In the genomic region with DNA sequence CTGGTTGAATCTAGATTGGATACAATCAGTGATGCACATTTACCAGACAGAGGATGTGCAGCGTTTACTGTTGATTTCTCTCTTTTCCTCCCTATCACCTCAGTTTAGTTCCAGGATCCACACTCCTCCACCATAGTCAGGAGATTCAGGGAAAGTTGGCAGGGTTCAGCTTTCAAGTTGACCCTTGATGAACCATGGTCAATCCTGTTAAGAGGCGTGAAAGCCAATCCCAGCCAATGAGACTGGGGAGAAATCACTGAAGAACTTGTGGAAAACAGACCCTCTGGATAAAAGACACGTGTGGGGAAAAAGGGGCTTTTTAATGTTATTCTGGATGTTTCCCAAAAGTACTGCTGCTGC, we compare ENCODE assay signal across 8 cellular contexts. TPM values are rescaled to one million over a fixed set of nuclear protein-coding genes. Genes with fewer than 3 reads are reported as not detected.
DNase-seq lines count a peak whose midpoint lies in the region; ATAC-seq, FAIRE-seq and TF ChIP-seq lines count a peak whose summit lies in the region.

No MANE protein-coding gene starts in this region.

- peak overlapping the region; percentile 71 for H3K4me3 ChIP-seq in SJCRH30
- peak overlapping the region; percentile 76 for H3K4me3 ChIP-seq in fibroblast of pulmonary artery (replicated peaks; ENCODE audit: low read depth, low read length)

- peaks cover 19% of the 10 kb centered on the region for H3K4me1 ChIP-seq in SJCRH30

- H3K27me3 ChIP-seq in SJCRH30 = no peaks in the 10 kb centered on the region

- peak; percentile 51 for FAIRE-seq in GM18507 (lab: Jason Lieb, UNC)

- no peak for TF ChIP-seq CTCF in fibroblast of pulmonary artery (IDR thresholded peaks at IDR 0.05; ENCODE audit: low read length, missing control alignments)

- H3K27ac ChIP-seq in SJCRH30 = peak overlapping the region; percentile 98

- ATAC-seq in GM18498 (IDR thresholded peaks at IDR 0.05; ENCODE audit: unreplicated experiment) = no peak

- no peaks in the 10 kb centered on the region for H3K9me3 ChIP-seq in SJCRH30 (replicated peaks)

- H3K36me3 ChIP-seq in SJCRH30 = no peaks in the 10 kb centered on the region

- no peak for DNase-seq in GM18507 (ENCODE audit: extremely low spot score, insufficient read length, low read depth)
- DNase-seq in SJCRH30 = peak; percentile 75 to 87
- no peak for DNase-seq in fibroblast of pulmonary artery (ENCODE audit: low read depth)
- DNase-seq in putamen (ENCODE audit: low spot score) = peak; percentile 10
- DNase-seq in EL = no peak
- no peak for DNase-seq in iPS-NIHi7 (ENCODE audit: extremely low spot score)
- no peak for DNase-seq in SIG-M5 treated with dmso at 0.1 percent for 504 hours (lab: John Stamatoyannopoulos, UW; ENCODE audit: unreplicated experiment)

RNA-seq across cellular contexts. Expression of a gene that starts 19.2 kb away (rescaled TPM):
- total RNA-seq in SJCRH30 (2014; rRNA removed; shearing (Covaris generic)) = not detected in 2 replicates

Comparison
In these comparisons a context has a peak if more than half of its experiments do, and no peak if none do; other contexts are left out.
1. DNase-seq: peak in SJCRH30 (2 of 2) and putamen (single experiment); none in GM18507 (single experiment), fibroblast of pulmonary artery (single experiment), EL (single experiment), iPS-NIHi7 (single experiment) and SIG-M5 treated with dmso at 0.1 percent for 504 hours (single experiment).